6 cellular contexts compared by ENCODE assay signal in genomic region chr9:123186029-123186428, GRCh38.
DNase-seq lines count a peak whose midpoint lies in the region; ATAC-seq and TF ChIP-seq lines count a peak whose summit lies in the region.
"Not testable (repeated sequence)": the region's sequence is repeated elsewhere in the genome, so short reads cannot be mapped to it uniquely, and the experiment has no call there.

No MANE protein-coding gene starts in this region.

- peaks cover 44% of the 10 kb centered on the region for H3K36me3 ChIP-seq in OCI-LY1 (ENCODE audit: insufficient read depth, low read length)

- H4K5ac ChIP-seq in H9 (ENCODE audit: insufficient read length, low read depth, low read length) = not testable (repeated sequence)

- H3K4me3 ChIP-seq in OCI-LY1 (ENCODE audit: low read depth, low read length, poor library complexity, severe bottlenecking) = not testable (repeated sequence)

- H3K18ac ChIP-seq in H9 (ENCODE audit: insufficient read length, low read depth, low read length) = not testable (repeated sequence)

- intact Hi-C loops in activated B cell treated with CpG ODN at 0.5 μM for 24 hours (cut with micrococcal nuclease) = loop anchor here (1.0 to 2.0 kb wide), 2 partner anchors 10 to 15 kb away; no protein-coding TSS in a partner anchor

- not testable (repeated sequence) for H4K8ac ChIP-seq in H9 (replicated peaks; ENCODE audit: insufficient read length, low read depth, low read length)

- H3K27me3 ChIP-seq in H9 (ENCODE audit: insufficient read depth, low read length); OCI-LY1 (ENCODE audit: insufficient read depth, low read length): not testable (repeated sequence)

- ATAC-seq in activated B cell treated with CpG ODN at 0.5 μM for 24 hours (ENCODE audit: low read depth) = peak; percentile 42
- not testable (repeated sequence) for ATAC-seq in central memory CD8-positive, alpha-beta T cell (replicated peaks; ENCODE audit: extremely low read depth, poor library complexity, severe bottlenecking); memory B cell (ENCODE audit: low read depth); stimulated activated memory B cell treated with anti-CD40 and anti-IgM and Interleukin-4, amounts not matched to agents 10 μg/mL and 1 μg/mL and 100 μg/mL, for 72 hours

- not testable (repeated sequence) for H3K27ac ChIP-seq in H9 (ENCODE audit: insufficient read length, low read depth, low read length)
- H3K27ac ChIP-seq in OCI-LY1 (ENCODE audit: low read depth, low read length, poor library complexity, severe bottlenecking) = peak overlapping the region; percentile 10

- H3K4ac ChIP-seq in H9 (ENCODE audit: low read depth, low read length) = not testable (repeated sequence)

- not testable (repeated sequence) for H2BK12ac ChIP-seq in H9 (ENCODE audit: insufficient read length, low read depth, low read length)

- H2AFZ ChIP-seq in H9 (ENCODE audit: low read length); OCI-LY1 (ENCODE audit: low read length): not testable (repeated sequence)

- H3F3A ChIP-seq in OCI-LY1 (ENCODE audit: insufficient read depth, low read length) = not testable (repeated sequence)

- H3K9me3 ChIP-seq in H9 (ENCODE audit: control insufficient read depth, low read depth, low read length); OCI-LY1 (ENCODE audit: low read length): not testable (repeated sequence)

- not testable (repeated sequence) for H3K27me3 Mint-ChIP-seq in H9 (ENCODE audit: low read depth); activated B cell treated with CpG ODN at 0.5 μM for 24 hours; central memory CD8-positive, alpha-beta T cell; memory B cell; stimulated activated memory B cell treated with anti-CD40 and anti-IgM and Interleukin-4, amounts not matched to agents 10 μg/mL and 1 μg/mL and 100 μg/mL, for 72 hours

- not testable (repeated sequence) for H3K79me2 ChIP-seq in H9 (ENCODE audit: insufficient read depth, low read length)
- H3K79me2 ChIP-seq in OCI-LY1 (ENCODE audit: insufficient read depth, low read length) = peaks cover 59% of the 10 kb centered on the region

- H3K79me1 ChIP-seq in H9 (ENCODE audit: insufficient read depth, low read depth, low read length, poor library complexity, severe bottlenecking) = not testable (repeated sequence)

- H4K20me1 ChIP-seq in H9 (ENCODE audit: control insufficient read depth, insufficient read depth, insufficient read length); OCI-LY1 (ENCODE audit: insufficient read depth, low read length): not testable (repeated sequence)

- H3K4me1 Mint-ChIP-seq in H9 (peaks cover 18% of the 10 kb centered on the region in 2 experiments), activated B cell treated with CpG ODN at 0.5 μM for 24 hours (peaks cover 45% of the 10 kb centered on the region), memory B cell (peaks cover 21% of the 10 kb centered on the region)
- not testable (repeated sequence) for H3K4me1 Mint-ChIP-seq in central memory CD8-positive, alpha-beta T cell
- H3K4me1 Mint-ChIP-seq in stimulated activated memory B cell treated with anti-CD40 and anti-IgM and Interleukin-4, amounts not matched to agents 10 μg/mL and 1 μg/mL and 100 μg/mL, for 72 hours = peaks cover 35% of the 10 kb centered on the region

- not testable (repeated sequence) for H3K23ac ChIP-seq in H9 (ENCODE audit: insufficient read length, low read depth, low read length)

- TF ChIP-seq CTCF in H9 (conservative IDR thresholded peaks at IDR 0.05); OCI-LY1 (IDR thresholded peaks at IDR 0.05; ENCODE audit: low read length); activated B cell treated with CpG ODN at 0.5 μM for 24 hours (IDR thresholded peaks at IDR 0.05): not testable (repeated sequence)

- H3K4me3 Mint-ChIP-seq in H9; activated B cell treated with CpG ODN at 0.5 μM for 24 hours; central memory CD8-positive, alpha-beta T cell; memory B cell; stimulated activated memory B cell treated with anti-CD40 and anti-IgM and Interleukin-4, amounts not matched to agents 10 μg/mL and 1 μg/mL and 100 μg/mL, for 72 hours: not testable (repeated sequence)

- not testable (repeated sequence) for H3T11ph ChIP-seq in H9 (ENCODE audit: low read length)

- H3K9me2 ChIP-seq in OCI-LY1 (ENCODE audit: low read depth, low read length) = not testable (repeated sequence)

- H2AK5ac ChIP-seq in H9 (ENCODE audit: insufficient read length, low read length) = not testable (repeated sequence)

- not testable (repeated sequence) for H2BK5ac ChIP-seq in H9 (ENCODE audit: insufficient read length, low read length)

- not testable (repeated sequence) for DNase-seq in H9; activated B cell treated with CpG ODN at 0.5 μM for 24 hours; central memory CD8-positive, alpha-beta T cell (ENCODE audit: low spot score in 2 of 2); memory B cell (ENCODE audit: low spot score in 2 of 2)

- WGBS in H9 (ENCODE audit: extremely low coverage, insufficient read length, low lambda C conversion rate) = no CpG with 5 or more reads among the region's 2 CpGs

- not testable (repeated sequence) for H3K14ac ChIP-seq in H9 (ENCODE audit: insufficient read depth, low read length)

- H3K27ac Mint-ChIP-seq in H9 = peak overlapping the region in 2 of 3 experiments; percentile 18 to 25; a peak in 1 of 7 replicates
- H3K27ac Mint-ChIP-seq in activated B cell treated with CpG ODN at 0.5 μM for 24 hours = peak overlapping the region; percentile 77
- H3K27ac Mint-ChIP-seq in central memory CD8-positive, alpha-beta T cell (ENCODE audit: low read depth) = peak overlapping the region; percentile 29
- peak overlapping the region; percentile 79 for H3K27ac Mint-ChIP-seq in memory B cell
- H3K27ac Mint-ChIP-seq in stimulated activated memory B cell treated with anti-CD40 and anti-IgM and Interleukin-4, amounts not matched to agents 10 μg/mL and 1 μg/mL and 100 μg/mL, for 72 hours = peak overlapping the region; percentile 34

- H3K4me1 ChIP-seq in H9 (ENCODE audit: insufficient read depth, low read length) = not testable (repeated sequence)
- peaks cover 28% of the 10 kb centered on the region for H3K4me1 ChIP-seq in OCI-LY1 (ENCODE audit: insufficient read depth, low read length, severe bottlenecking)

- H2BK20ac ChIP-seq in H9 (ENCODE audit: low read depth, low read length, poor library complexity, severe bottlenecking) = not testable (repeated sequence)

- H2BK15ac ChIP-seq in H9 (ENCODE audit: low read depth, low read length) = not testable (repeated sequence)

- peaks cover 8 to 14% (median 9%) of the 10 kb centered on the region in 3 experiments; a peak in 6 of 7 replicates for H3K36me3 Mint-ChIP-seq in H9 (ENCODE audit: insufficient read depth in 1 of 3, low read depth in 3 of 3)
- H3K36me3 Mint-ChIP-seq in activated B cell treated with CpG ODN at 0.5 μM for 24 hours (ENCODE audit: low read depth) = peaks cover 36% of the 10 kb centered on the region
- H3K36me3 Mint-ChIP-seq in central memory CD8-positive, alpha-beta T cell (ENCODE audit: insufficient read depth) = not testable (repeated sequence)
- peaks cover 14% of the 10 kb centered on the region for H3K36me3 Mint-ChIP-seq in memory B cell
- peaks cover 22% of the 10 kb centered on the region for H3K36me3 Mint-ChIP-seq in stimulated activated memory B cell treated with anti-CD40 and anti-IgM and Interleukin-4, amounts not matched to agents 10 μg/mL and 1 μg/mL and 100 μg/mL, for 72 hours

- not testable (repeated sequence) for H2BK120ac ChIP-seq in H9 (ENCODE audit: low read depth, low read length, poor library complexity, severe bottlenecking)

- not testable (repeated sequence) for H3K23me2 ChIP-seq in H9 (ENCODE audit: insufficient read length, low read depth, low read length, poor library complexity, severe bottlenecking)

- H4K91ac ChIP-seq in H9 (ENCODE audit: insufficient read length, low read depth, low read length) = not testable (repeated sequence)

- not testable (repeated sequence) for H3K4me2 ChIP-seq in H9 (ENCODE audit: insufficient read depth, insufficient read length, low read length); OCI-LY1 (ENCODE audit: low read length)

- POLR2A ChIA-PET in activated B cell treated with CpG ODN at 0.5 μM for 24 hours (lab: Charles Lee) = interaction anchor here (0.6 to 1.1 kb wide), 5 partner anchors 18 to 138 kb away, joined by 3 to 9 read pairs (median 4); no protein-coding TSS in a partner anchor

- not testable (repeated sequence) for H3K9ac ChIP-seq in H9 (ENCODE audit: extremely low read depth, insufficient read length, low read length); OCI-LY1 (ENCODE audit: low read length)

- not testable (repeated sequence) for H3K9me3 Mint-ChIP-seq in H9; activated B cell treated with CpG ODN at 0.5 μM for 24 hours; central memory CD8-positive, alpha-beta T cell; memory B cell; stimulated activated memory B cell treated with anti-CD40 and anti-IgM and Interleukin-4, amounts not matched to agents 10 μg/mL and 1 μg/mL and 100 μg/mL, for 72 hours

- H3K56ac ChIP-seq in H9 (ENCODE audit: insufficient read length, low read depth, low read length) = not testable (repeated sequence)

- CTCF ChIA-PET in activated B cell treated with CpG ODN at 0.5 μM for 24 hours (lab: Charles Lee) = interaction anchor here (0.7 kb wide), 1 partner anchor 60 kb away, joined by 4 read pairs; no protein-coding TSS in a partner anchor

Comparison
In these comparisons a context has a peak if more than half of its experiments do, and no peak if none do; other contexts are left out.
1. H3K27ac Mint-ChIP-seq: peak in every context shown above with its lines; median percentile 79 in memory B cell; 77 in activated B cell treated with CpG ODN at 0.5 μM for 24 hours; 34 in stimulated activated memory B cell treated with anti-CD40 and anti-IgM and Interleukin-4, amounts not matched to agents 10 μg/mL and 1 μg/mL and 100 μg/mL, for 72 hours; 29 in central memory CD8-positive, alpha-beta T cell; 22 in H9.